In the genomic region with DNA sequence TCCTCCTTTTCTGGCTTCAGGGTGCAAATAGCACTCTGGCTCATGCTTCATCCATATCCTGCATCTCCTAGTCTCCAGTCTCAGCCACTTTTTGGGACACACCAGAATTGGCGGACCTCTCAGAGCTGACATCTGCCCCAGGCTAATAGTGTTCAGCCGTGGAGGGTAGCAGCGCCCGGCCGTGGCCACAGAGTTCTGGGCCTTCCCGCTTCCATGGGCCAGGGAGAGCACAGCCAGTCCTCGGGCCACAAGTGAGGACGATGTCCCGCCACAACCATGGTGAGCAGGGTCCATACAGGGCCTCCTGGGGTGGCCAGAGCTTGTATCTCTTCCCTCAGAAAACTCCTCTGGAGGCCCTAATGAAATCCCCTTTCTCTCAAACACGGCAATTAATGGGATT, we compare ENCODE assay signal across 3 cellular contexts.
TF ChIP-seq lines count a peak whose summit lies in the region.

No MANE protein-coding gene starts in this region.

TF ChIP-seq in SK-N-SH, 30 proteins besides CTCF, POLR2A, EP300 and RAD21:
- TF ChIP-seq, protein P1, sequence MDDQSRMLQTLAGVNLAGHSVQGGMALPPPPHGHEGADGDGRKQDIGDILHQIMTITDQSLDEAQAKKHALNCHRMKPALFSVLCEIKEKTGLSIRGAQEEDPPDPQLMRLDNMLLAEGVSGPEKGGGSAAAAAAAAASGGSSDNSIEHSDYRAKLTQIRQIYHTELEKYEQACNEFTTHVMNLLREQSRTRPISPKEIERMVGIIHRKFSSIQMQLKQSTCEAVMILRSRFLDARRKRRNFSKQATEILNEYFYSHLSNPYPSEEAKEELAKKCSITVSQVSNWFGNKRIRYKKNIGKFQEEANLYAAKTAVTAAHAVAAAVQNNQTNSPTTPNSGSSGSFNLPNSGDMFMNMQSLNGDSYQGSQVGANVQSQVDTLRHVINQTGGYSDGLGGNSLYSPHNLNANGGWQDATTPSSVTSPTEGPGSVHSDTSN (IDR thresholded peaks at IDR 0.05) = no peak
- TF ChIP-seq GATA2 (CRISPR knock-in tag; IDR thresholded peaks at IDR 0.05) (no peak), POLR2AphosphoS5 (IDR thresholded peaks at IDR 0.05; ENCODE audit: low read depth, low read length) (no peak), TEAD4 (IDR thresholded peaks at IDR 0.05; ENCODE audit: borderline replicate concordance, insufficient read depth) (no peak), FOSL2 (IDR thresholded peaks at IDR 0.05; ENCODE audit: borderline replicate concordance, low read depth) (no peak), RCOR1 (IDR thresholded peaks at IDR 0.05; ENCODE audit: low read length) (no peak), TCF12 (IDR thresholded peaks at IDR 0.05) (no peak), FOXM1 (IDR thresholded peaks at IDR 0.05; ENCODE audit: low read depth) (no peak), ELF1 (IDR thresholded peaks at IDR 0.05) (no peak), SIN3A (IDR thresholded peaks at IDR 0.05; ENCODE audit: borderline replicate concordance, low read depth, low read length) (no peak), NFIC (IDR thresholded peaks at IDR 0.05; ENCODE audit: borderline replicate concordance) (no peak), NRF1 (IDR thresholded peaks at IDR 0.05; ENCODE audit: low read depth, low read length) (no peak), MXI1 (IDR thresholded peaks at IDR 0.05; ENCODE audit: low read depth, low read length) (no peak), SMC3 (IDR thresholded peaks at IDR 0.05; ENCODE audit: low read depth, low read length) (no peak), YY1 (IDR thresholded peaks at IDR 0.05; ENCODE audit: low read depth) (no peak), JUND (IDR thresholded peaks at IDR 0.05) (no peak), TAF1 (IDR thresholded peaks at IDR 0.05; ENCODE audit: borderline replicate concordance, low read depth, low read length) (no peak)
- TF ChIP-seq, protein P2, sequence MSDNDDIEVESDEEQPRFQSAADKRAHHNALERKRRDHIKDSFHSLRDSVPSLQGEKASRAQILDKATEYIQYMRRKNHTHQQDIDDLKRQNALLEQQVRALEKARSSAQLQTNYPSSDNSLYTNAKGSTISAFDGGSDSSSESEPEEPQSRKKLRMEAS (IDR thresholded peaks at IDR 0.05; ENCODE audit: low read depth) = no peak
- TF ChIP-seq, protein P3, sequence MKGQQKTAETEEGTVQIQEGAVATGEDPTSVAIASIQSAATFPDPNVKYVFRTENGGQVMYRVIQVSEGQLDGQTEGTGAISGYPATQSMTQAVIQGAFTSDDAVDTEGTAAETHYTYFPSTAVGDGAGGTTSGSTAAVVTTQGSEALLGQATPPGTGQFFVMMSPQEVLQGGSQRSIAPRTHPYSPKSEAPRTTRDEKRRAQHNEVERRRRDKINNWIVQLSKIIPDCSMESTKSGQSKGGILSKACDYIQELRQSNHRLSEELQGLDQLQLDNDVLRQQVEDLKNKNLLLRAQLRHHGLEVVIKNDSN (IDR thresholded peaks at IDR 0.05; ENCODE audit: borderline replicate concordance, low read depth) = no peak
- TF ChIP-seq, protein P4, sequence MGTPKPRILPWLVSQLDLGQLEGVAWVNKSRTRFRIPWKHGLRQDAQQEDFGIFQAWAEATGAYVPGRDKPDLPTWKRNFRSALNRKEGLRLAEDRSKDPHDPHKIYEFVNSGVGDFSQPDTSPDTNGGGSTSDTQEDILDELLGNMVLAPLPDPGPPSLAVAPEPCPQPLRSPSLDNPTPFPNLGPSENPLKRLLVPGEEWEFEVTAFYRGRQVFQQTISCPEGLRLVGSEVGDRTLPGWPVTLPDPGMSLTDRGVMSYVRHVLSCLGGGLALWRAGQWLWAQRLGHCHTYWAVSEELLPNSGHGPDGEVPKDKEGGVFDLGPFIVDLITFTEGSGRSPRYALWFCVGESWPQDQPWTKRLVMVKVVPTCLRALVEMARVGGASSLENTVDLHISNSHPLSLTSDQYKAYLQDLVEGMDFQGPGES (IDR thresholded peaks at IDR 0.05; ENCODE audit: low read depth, low read length) = no peak

TF ChIP-seq in SK-N-SH treated with all-trans-retinoic acid at 6 μM for 48 hours, 23 proteins besides CTCF, POLR2A, EP300 and RAD21:
- no peak for TF ChIP-seq ZNF8 (CRISPR knock-in tag; IDR thresholded peaks at IDR 0.05)
- TF ChIP-seq PPARA (CRISPR knock-in tag; IDR thresholded peaks at IDR 0.05; ENCODE audit: borderline replicate concordance) = no peak
- TF ChIP-seq, protein P5, sequence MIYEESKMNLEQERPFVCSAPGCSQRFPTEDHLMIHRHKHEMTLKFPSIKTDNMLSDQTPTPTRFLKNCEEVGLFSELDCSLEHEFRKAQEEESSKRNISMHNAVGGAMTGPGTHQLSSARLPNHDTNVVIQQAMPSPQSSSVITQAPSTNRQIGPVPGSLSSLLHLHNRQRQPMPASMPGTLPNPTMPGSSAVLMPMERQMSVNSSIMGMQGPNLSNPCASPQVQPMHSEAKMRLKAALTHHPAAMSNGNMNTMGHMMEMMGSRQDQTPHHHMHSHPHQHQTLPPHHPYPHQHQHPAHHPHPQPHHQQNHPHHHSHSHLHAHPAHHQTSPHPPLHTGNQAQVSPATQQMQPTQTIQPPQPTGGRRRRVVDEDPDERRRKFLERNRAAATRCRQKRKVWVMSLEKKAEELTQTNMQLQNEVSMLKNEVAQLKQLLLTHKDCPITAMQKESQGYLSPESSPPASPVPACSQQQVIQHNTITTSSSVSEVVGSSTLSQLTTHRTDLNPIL (CRISPR knock-in tag; IDR thresholded peaks at IDR 0.05; ENCODE audit: low read depth) = no peak
- no peak for TF ChIP-seq RARB (CRISPR knock-in tag; IDR thresholded peaks at IDR 0.05)
- no peak for TF ChIP-seq ZNF70 (CRISPR knock-in tag; IDR thresholded peaks at IDR 0.05)
- TF ChIP-seq, protein P6, sequence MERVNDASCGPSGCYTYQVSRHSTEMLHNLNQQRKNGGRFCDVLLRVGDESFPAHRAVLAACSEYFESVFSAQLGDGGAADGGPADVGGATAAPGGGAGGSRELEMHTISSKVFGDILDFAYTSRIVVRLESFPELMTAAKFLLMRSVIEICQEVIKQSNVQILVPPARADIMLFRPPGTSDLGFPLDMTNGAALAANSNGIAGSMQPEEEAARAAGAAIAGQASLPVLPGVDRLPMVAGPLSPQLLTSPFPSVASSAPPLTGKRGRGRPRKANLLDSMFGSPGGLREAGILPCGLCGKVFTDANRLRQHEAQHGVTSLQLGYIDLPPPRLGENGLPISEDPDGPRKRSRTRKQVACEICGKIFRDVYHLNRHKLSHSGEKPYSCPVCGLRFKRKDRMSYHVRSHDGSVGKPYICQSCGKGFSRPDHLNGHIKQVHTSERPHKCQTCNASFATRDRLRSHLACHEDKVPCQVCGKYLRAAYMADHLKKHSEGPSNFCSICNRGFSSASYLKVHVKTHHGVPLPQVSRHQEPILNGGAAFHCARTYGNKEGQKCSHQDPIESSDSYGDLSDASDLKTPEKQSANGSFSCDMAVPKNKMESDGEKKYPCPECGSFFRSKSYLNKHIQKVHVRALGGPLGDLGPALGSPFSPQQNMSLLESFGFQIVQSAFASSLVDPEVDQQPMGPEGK (CRISPR knock-in tag; IDR thresholded peaks at IDR 0.05; ENCODE audit: borderline replicate concordance) = no peak
- no peak for TF ChIP-seq ZFP30 (CRISPR knock-in tag; IDR thresholded peaks at IDR 0.05)
- TF ChIP-seq, protein P7, sequence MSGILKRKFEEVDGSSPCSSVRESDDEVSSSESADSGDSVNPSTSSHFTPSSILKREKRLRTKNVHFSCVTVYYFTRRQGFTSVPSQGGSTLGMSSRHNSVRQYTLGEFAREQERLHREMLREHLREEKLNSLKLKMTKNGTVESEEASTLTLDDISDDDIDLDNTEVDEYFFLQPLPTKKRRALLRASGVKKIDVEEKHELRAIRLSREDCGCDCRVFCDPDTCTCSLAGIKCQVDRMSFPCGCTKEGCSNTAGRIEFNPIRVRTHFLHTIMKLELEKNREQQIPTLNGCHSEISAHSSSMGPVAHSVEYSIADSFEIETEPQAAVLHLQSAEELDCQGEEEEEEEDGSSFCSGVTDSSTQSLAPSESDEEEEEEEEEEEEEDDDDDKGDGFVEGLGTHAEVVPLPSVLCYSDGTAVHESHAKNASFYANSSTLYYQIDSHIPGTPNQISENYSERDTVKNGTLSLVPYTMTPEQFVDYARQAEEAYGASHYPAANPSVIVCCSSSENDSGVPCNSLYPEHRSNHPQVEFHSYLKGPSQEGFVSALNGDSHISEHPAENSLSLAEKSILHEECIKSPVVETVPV (CRISPR knock-in tag; IDR thresholded peaks at IDR 0.05) = no peak
- TF ChIP-seq ESRRG (CRISPR knock-in tag; IDR thresholded peaks at IDR 0.05) = no peak
- TF ChIP-seq ZC3H10 (CRISPR knock-in tag; IDR thresholded peaks at IDR 0.05) = no peak

TF ChIP-seq in IMR-90, 13 proteins besides CTCF, POLR2A, EP300 and RAD21:
- TF ChIP-seq MAFK (IDR thresholded peaks at IDR 0.05; ENCODE audit: low read depth, low read length) (no peak), NFE2L2 (IDR thresholded peaks at IDR 0.05; ENCODE audit: low read depth, low read length) (no peak), FOS (IDR thresholded peaks at IDR 0.05; ENCODE audit: low read depth, low read length) (no peak), CHD1 (IDR thresholded peaks at IDR 0.05; ENCODE audit: low read depth, low read length) (no peak), RCOR1 (IDR thresholded peaks at IDR 0.05; ENCODE audit: insufficient replicate concordance, low read length) (no peak), MXI1 (IDR thresholded peaks at IDR 0.05; ENCODE audit: borderline replicate concordance, low read depth, low read length) (no peak), RFX5 (IDR thresholded peaks at IDR 0.05; ENCODE audit: low read depth, low read length) (no peak), BHLHE40 (IDR thresholded peaks at IDR 0.05; ENCODE audit: low read depth, low read length) (no peak)
TF ChIP-seq in IMR-90: peak in this region for 0.
